Comparison of ENCODE assay signal across 16 cellular contexts in the genomic region with DNA sequence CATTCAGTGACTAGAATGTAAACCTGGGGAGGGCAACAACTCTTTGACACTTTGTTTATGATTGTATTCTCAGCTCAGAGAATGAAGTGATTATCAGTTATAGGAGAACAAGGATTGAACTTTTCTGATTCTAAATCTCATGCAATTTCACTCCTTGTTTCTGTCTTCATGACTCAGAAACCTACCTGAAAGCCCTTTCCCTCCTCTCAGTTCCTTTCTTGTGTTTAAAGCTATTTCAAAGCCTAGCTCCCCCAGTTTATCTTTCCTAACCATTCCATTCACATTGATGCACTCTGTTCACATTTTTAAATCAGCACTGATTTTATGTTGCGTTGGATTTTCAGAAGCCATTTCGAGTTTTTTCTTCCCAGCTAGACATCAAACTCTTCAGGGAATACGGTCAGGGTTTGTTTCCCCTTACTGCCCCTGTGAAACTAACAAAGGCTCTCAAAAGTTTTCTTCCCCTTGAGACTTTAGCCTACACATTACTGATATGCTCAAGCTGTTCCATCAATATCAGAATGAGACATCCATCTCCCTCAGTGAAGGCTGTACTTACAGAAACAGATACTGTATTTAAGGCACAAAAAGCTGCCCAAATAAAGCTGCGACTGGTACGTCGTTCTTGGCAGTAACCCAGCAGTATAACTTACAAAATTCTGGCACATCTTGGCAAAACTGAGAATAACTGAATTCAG. TPM values are rescaled to one million over a fixed set of nuclear protein-coding genes. Genes with fewer than 3 reads are reported as not detected.
A peak's percentile ranks its signal among the peaks of the same experiment; 100 is the strongest.
DNase-seq lines count a peak whose midpoint lies in the region; ATAC-seq, FAIRE-seq and TF ChIP-seq lines count a peak whose summit lies in the region.
"Had no signal": no experiment of that assay in that cellular context is flagged by ENCODE, and none has a peak within 500 bp of the region (broad histone marks: within the 10 kb centered on the region; RNA-seq: fewer than 3 reads in every experiment).

No MANE protein-coding gene starts in this region.

- no peak overlapping the region for H3K9ac ChIP-seq in astrocyte (ENCODE audit: low read length)
- H3K9ac ChIP-seq: BLaER1 treated with 17β-estradiol and CSF1 and Interleukin-3, amounts not matched to agents 10 nM and 100 nM; KMS-11 had no signal

- H3K36me3 ChIP-seq in astrocyte (ENCODE audit: insufficient read depth, low read length) (no peaks in the 10 kb centered on the region), lung (ENCODE audit: control insufficient read depth in 2 of 2, insufficient read depth in 2 of 2, low read length in 2 of 2) (no peaks in the 10 kb centered on the region)
- H3K36me3 ChIP-seq: BLaER1 treated with 17β-estradiol and CSF1 and Interleukin-3, amounts not matched to agents 10 nM and 100 nM had no signal

- no peaks in the 10 kb centered on the region for H4K20me1 ChIP-seq in astrocyte (ENCODE audit: insufficient read depth, low read length)
- H4K20me1 ChIP-seq: BLaER1 treated with 17β-estradiol and CSF1 and Interleukin-3, amounts not matched to agents 10 nM and 100 nM had no signal

- no peak overlapping the region for H3K27ac Mint-ChIP-seq in astrocyte (ENCODE audit: unreplicated experiment)
- H3K27ac Mint-ChIP-seq: CD4-positive, CD25-positive, alpha-beta regulatory T cell; GM23338; IgD-negative memory B cell had no signal

- peaks cover 33% of the 10 kb centered on the region for H3K79me2 ChIP-seq in astrocyte (ENCODE audit: insufficient read depth, low read length)

- H3K4me2 ChIP-seq in astrocyte (ENCODE audit: low read length), result no peak overlapping the region
- H3K4me2 ChIP-seq: GM23338, KMS-11 had no signal

- H3K27me3 ChIP-seq in astrocyte (ENCODE audit: insufficient read depth, low read length) (no peaks in the 10 kb centered on the region), lung (ENCODE audit: control insufficient read depth, insufficient read depth) (peaks cover 3% of the 10 kb centered on the region)
- H3K27me3 ChIP-seq: BLaER1 treated with 17β-estradiol and CSF1 and Interleukin-3, amounts not matched to agents 10 nM and 100 nM had no signal

- peaks cover 6% of the 10 kb centered on the region for H3K4me1 ChIP-seq in astrocyte (ENCODE audit: insufficient read depth, low read length)
- H3K4me1 ChIP-seq in lung (ENCODE audit: control insufficient read depth in 2 of 2, insufficient read depth in 2 of 2, low read length in 2 of 2), result peaks cover 0 to 3% of the 10 kb centered on the region in 2 donors

- ATAC-seq in lung (ENCODE audit: insufficient read depth, low FRiP score), result no peak
- ATAC-seq: GM23338 had no signal

- no peaks in the 10 kb centered on the region for H3K27me3 Mint-ChIP-seq in astrocyte (ENCODE audit: low read depth, unreplicated experiment)

- TF ChIP-seq CTCF in GM12865 (IDR thresholded peaks at IDR 0.05; ENCODE audit: insufficient read depth, low read depth, low read length, missing control alignments), result no peak
- no peak for TF ChIP-seq CTCF in astrocyte (IDR thresholded peaks at IDR 0.05; ENCODE audit: insufficient read depth, low read depth, low read length)
- no peak for TF ChIP-seq CTCF in lung (IDR thresholded peaks at IDR 0.05; ENCODE audit: control extremely low read depth, extremely low read depth)

- peak; percentile 18 for DNase-seq in GM12865 (ENCODE audit: low read depth)
- DNase-seq in GM19239 (ENCODE audit: insufficient read length, low spot score), result no peak
- no peak for DNase-seq in astrocyte (ENCODE audit: low read depth)
- peak; percentile 1 for DNase-seq in lung (ENCODE audit: low spot score)
- no peak for DNase-seq in ureter (ENCODE audit: low spot score)
- DNase-seq in erythroblast (lab: John Stamatoyannopoulos, UW), result no peak
- no peak for DNase-seq in NCI-H748 treated with DMSO at 0.1 percent for 48 hours (lab: John Stamatoyannopoulos, UW)
- DNase-seq: 8988T; CD4-positive, CD25-positive, alpha-beta regulatory T cell; DMS53; GF-D8; H7 had no signal

- no peaks in the 10 kb centered on the region for H3K4me1 Mint-ChIP-seq in astrocyte (ENCODE audit: low read depth, unreplicated experiment)
- H3K4me1 Mint-ChIP-seq: CD4-positive, CD25-positive, alpha-beta regulatory T cell; IgD-negative memory B cell had no signal

- TF ChIP-seq POLR2A in erythroblast (IDR thresholded peaks at IDR 0.05; ENCODE audit: low read length), result no peak

- WGBS in lung, 2 donors, result 57 to 83% methylated on average over 6 of the region's 6 CpGs

- H3K4me3 ChIP-seq in GM12865 (ENCODE audit: low read depth, low read length) (no peak overlapping the region), astrocyte (ENCODE audit: insufficient read depth, low read depth, low read length) (no peak overlapping the region), lung (no peak overlapping the region)
- H3K4me3 ChIP-seq: BLaER1 treated with 17β-estradiol and CSF1 and Interleukin-3, amounts not matched to agents 10 nM and 100 nM; GM23338 had no signal

- peak; percentile 44 for FAIRE-seq in GM19239 (lab: Jason Lieb, UNC)
- FAIRE-seq in astrocyte (lab: Jason Lieb, UNC), result peak; percentile 89

- no peaks in the 10 kb centered on the region for H3K9me3 Mint-ChIP-seq in astrocyte (ENCODE audit: unreplicated experiment)
- H3K9me3 Mint-ChIP-seq: CD4-positive, CD25-positive, alpha-beta regulatory T cell; GM23338 had no signal

- no peak overlapping the region for H3K4me3 Mint-ChIP-seq in astrocyte (ENCODE audit: unreplicated experiment)
- H3K4me3 Mint-ChIP-seq: CD4-positive, CD25-positive, alpha-beta regulatory T cell; GM23338; IgD-negative memory B cell had no signal

- no peaks in the 10 kb centered on the region for H3K36me3 Mint-ChIP-seq in astrocyte (ENCODE audit: low read depth, unreplicated experiment)
- H3K36me3 Mint-ChIP-seq: IgD-negative memory B cell had no signal

- H2AFZ ChIP-seq in astrocyte (ENCODE audit: low read depth, low read length), result no peak overlapping the region
- H2AFZ ChIP-seq: GM23338 had no signal

- H3K9me3 ChIP-seq in astrocyte (ENCODE audit: insufficient read depth, low read depth, low read length), result no peaks in the 10 kb centered on the region
- H3K9me3 ChIP-seq in lung (ENCODE audit: control insufficient read depth in 2 of 2, insufficient read depth in 1 of 2, low read length in 1 of 2), result peaks cover 0 to 4% of the 10 kb centered on the region in 2 donors

- H3K27ac ChIP-seq in astrocyte (ENCODE audit: low read depth, low read length) (no peak overlapping the region), lung (ENCODE audit: low read depth in 1 of 2, low read length in 1 of 2) (no peak overlapping the region)
- H3K27ac ChIP-seq: BLaER1 treated with 17β-estradiol and CSF1 and Interleukin-3, amounts not matched to agents 10 nM and 100 nM; KMS-11 had no signal

RNA-seq across cellular contexts. Expression of gene SRPX, which starts 31.1 kb away (rescaled TPM):
- 60.1 and 67.7 TPM in 2 replicates for total RNA-seq in astrocyte
- 10 to 100 TPM; 44.9 to 47.6 TPM for total RNA-seq in lung
- polyA plus RNA-seq in lung, result 10 to 100 TPM; 43.4 to 71.0 TPM
- 46.1 TPM for total RNA-seq in ureter
- total RNA-seq: CD4-positive, CD25-positive, alpha-beta regulatory T cell had no signal
- polyA plus RNA-seq: CD4-positive, CD25-positive, alpha-beta regulatory T cell; IgD-negative memory B cell had no signal

Comparison
In these comparisons a context has a peak if more than half of its experiments do, and no peak if none do; other contexts are left out.
1. DNase-seq: peak in GM12865 (single experiment) and lung (single experiment); none in GM19239 (single experiment), astrocyte (single experiment), ureter (single experiment), erythroblast (0 of 2) and NCI-H748 treated with DMSO at 0.1 percent for 48 hours (single experiment).